Comparison of ENCODE assay signal across 8 cellular contexts in genomic region chr9:34178698-34179527, GRCh38. TPM values are rescaled to one million over a fixed set of nuclear protein-coding genes. Genes with fewer than 3 reads are reported as not detected.
DNase-seq lines count a peak whose midpoint lies in the region; ATAC-seq, FAIRE-seq and TF ChIP-seq lines count a peak whose summit lies in the region.

UBAP1 (plus strand) TSS chr9:34179043; CDS start chr9:34220915, 41,872 bp downstream.

- peak within 1 kb of the TSS; percentile 99 for H3K27ac Mint-ChIP-seq in astrocyte (ENCODE audit: unreplicated experiment)

- H3K79me2 ChIP-seq in astrocyte (ENCODE audit: insufficient read depth, low read length) = peaks cover 57% of the 10 kb centered on the region

- H3K27me3 ChIP-seq in astrocyte (ENCODE audit: insufficient read depth, low read length) = no peaks in the 10 kb centered on the region
- H3K27me3 ChIP-seq in rectal smooth muscle tissue (ENCODE audit: control insufficient read depth, insufficient read depth, low read length) = no peaks in the 10 kb centered on the region
- H3K27me3 ChIP-seq in aorta (ENCODE audit: control insufficient read depth in 1 of 2, insufficient read depth in 2 of 2, low read length in 1 of 2) = no peaks in the 10 kb centered on the region

- no peaks in the 10 kb centered on the region for H3K36me3 Mint-ChIP-seq in astrocyte (ENCODE audit: low read depth, unreplicated experiment)

- no peak for TF ChIP-seq CTCF in astrocyte (IDR thresholded peaks at IDR 0.05; ENCODE audit: insufficient read depth, low read depth, low read length)

- no peak for FAIRE-seq in astrocyte (lab: Jason Lieb, UNC)

- H3K9ac ChIP-seq in astrocyte (ENCODE audit: low read length) (peak within 1 kb of the TSS; percentile 98), rectal smooth muscle tissue (ENCODE audit: low read length) (peak within 1 kb of the TSS; percentile 95)

- DNase-seq in NCI-H1930 (lab: John Stamatoyannopoulos, UW) = peak; percentile 95 to 97
- peak; percentile 92 for DNase-seq in T-helper 22 cell (ENCODE audit: low read depth)
- peak; percentile 95 for DNase-seq in astrocyte (ENCODE audit: low read depth)
- DNase-seq in hepatic stellate cell (ENCODE audit: low spot score) = peak; percentile 97
- peak; percentile 98 to 99 for DNase-seq in aorta

- H3K4me1 ChIP-seq in astrocyte (ENCODE audit: insufficient read depth, low read length) = peaks cover 4% of the 10 kb centered on the region
- H3K4me1 ChIP-seq in rectal smooth muscle tissue (ENCODE audit: control insufficient read depth, insufficient read depth, low read length) = peaks cover 7% of the 10 kb centered on the region
- peaks cover 0 to 2% of the 10 kb centered on the region in 2 donors for H3K4me1 ChIP-seq in aorta (ENCODE audit: control insufficient read depth in 1 of 2, insufficient read depth in 2 of 2, low read length in 2 of 2)

- H3K9me3 ChIP-seq in astrocyte (ENCODE audit: insufficient read depth, low read depth, low read length) (no peaks in the 10 kb centered on the region), aorta (ENCODE audit: control insufficient read depth, low read length) (no peaks in the 10 kb centered on the region)

- intact Hi-C loops in aorta (cut with DNase I) = loop anchor here (2.0 to 5.0 kb wide), 5 partner anchors 40 to 132 kb away; partner anchors contain the start of genes DCAF12 (in 2 of the 2) and UBAP2 (in 1 of the 2)

- peak within 1 kb of the TSS; percentile 99 for H3K4me3 ChIP-seq in astrocyte (ENCODE audit: insufficient read depth, low read depth, low read length)
- peak within 1 kb of the TSS; percentile 96 for H3K4me3 ChIP-seq in rectal smooth muscle tissue (ENCODE audit: low read length)
- H3K4me3 ChIP-seq in aorta (ENCODE audit: low read length in 2 of 2) = peak within 1 kb of the TSS; percentile 70 to 79

- peak within 1 kb of the TSS; percentile 100 for H3K4me2 ChIP-seq in astrocyte (ENCODE audit: low read length)

- no peaks in the 10 kb centered on the region for H3K36me3 ChIP-seq in astrocyte (ENCODE audit: insufficient read depth, low read length)
- H3K36me3 ChIP-seq in rectal smooth muscle tissue (ENCODE audit: control insufficient read depth, insufficient read depth, low read length) = no peaks in the 10 kb centered on the region
- H3K36me3 ChIP-seq in aorta (ENCODE audit: control insufficient read depth in 1 of 2, insufficient read depth in 2 of 2, low read length in 1 of 2) = no peaks in the 10 kb centered on the region

- no peaks in the 10 kb centered on the region for H3K27me3 Mint-ChIP-seq in astrocyte (ENCODE audit: low read depth, unreplicated experiment)

- peak within 1 kb of the TSS; percentile 84 for H3K27ac ChIP-seq in astrocyte (ENCODE audit: low read depth, low read length)
- peak within 1 kb of the TSS; percentile 92 for H3K27ac ChIP-seq in rectal smooth muscle tissue (ENCODE audit: low read depth, low read length)
- peak within 1 kb of the TSS; percentile 19 to 72 for H3K27ac ChIP-seq in aorta (ENCODE audit: low read depth in 1 of 2, low read length in 2 of 2)

- H3K4me3 Mint-ChIP-seq in astrocyte (ENCODE audit: unreplicated experiment) = peak within 1 kb of the TSS; percentile 97

- ATAC-seq in GM18502 (IDR thresholded peaks at IDR 0.05; ENCODE audit: poor library complexity, unreplicated experiment) (peak; percentile 99), HG02970 (IDR thresholded peaks at IDR 0.05; ENCODE audit: low FRiP score, unreplicated experiment) (peak; percentile 93), aorta (ENCODE audit: low FRiP score) (peak; percentile 99)

- H3K9me3 Mint-ChIP-seq in astrocyte (ENCODE audit: unreplicated experiment) = no peaks in the 10 kb centered on the region

- 0 to 1% methylated on average over 46 to 52 of the region's 52 CpGs for WGBS in aorta, 2 donors

- peak within 1 kb of the TSS; percentile 86 for H2AFZ ChIP-seq in astrocyte (ENCODE audit: low read depth, low read length)

- peaks cover 5% of the 10 kb centered on the region for H3K4me1 Mint-ChIP-seq in astrocyte (ENCODE audit: low read depth, unreplicated experiment)

- H4K20me1 ChIP-seq in astrocyte (ENCODE audit: insufficient read depth, low read length) = peaks cover 23% of the 10 kb centered on the region

RNA-seq across cellular contexts. Expression of gene UBAP1, which starts in this region (rescaled TPM):
- total RNA-seq in astrocyte (52.0 and 60.8 TPM in 2 replicates), aorta (10 to 100 TPM; 39.3 to 41.9 TPM)
- polyA plus RNA-seq in aorta = 10 to 100 TPM; 29.2 to 29.4 TPM

Comparison
In these comparisons a context has a peak if more than half of its experiments do, and no peak if none do; other contexts are left out.
1. Peak in every context shown above with its lines: DNase-seq, ATAC-seq, H3K4me3 ChIP-seq and H3K27ac ChIP-seq.